In genomic region chr7:47724335-47724982, GRCh38 we compare ENCODE assay signal across 8 cellular contexts.
DNase-seq lines count a peak whose midpoint lies in the region; FAIRE-seq and TF ChIP-seq lines count a peak whose summit lies in the region.
"Had no signal": no experiment of that assay in that cellular context is flagged by ENCODE, and none has a peak within 500 bp of the region (broad histone marks: within the 10 kb centered on the region; RNA-seq: fewer than 3 reads in every experiment).

No MANE protein-coding gene starts in this region.

- CTCF ChIA-PET in endothelial cell of umbilical vein (lab: Charles Lee), result interaction anchor here (0.6 to 1.2 kb wide), 2 partner anchors 20 to 141 kb away, joined by 3 read pairs; no protein-coding TSS in a partner anchor

- H3K27me3 ChIP-seq in endothelial cell of umbilical vein (ENCODE audit: control insufficient read depth in 2 of 2, insufficient read depth in 2 of 2, low read length in 2 of 2), result peaks cover 0 to 2% of the 10 kb centered on the region in 2 experiments
- H3K27me3 ChIP-seq: gastroesophageal sphincter had no signal

- H3K36me3 ChIP-seq in endothelial cell of umbilical vein (ENCODE audit: control insufficient read depth in 2 of 2, extremely low read depth in 1 of 2, insufficient read depth in 2 of 2, low read length in 2 of 2), result no peaks in the 10 kb centered on the region
- H3K36me3 ChIP-seq: gastroesophageal sphincter had no signal

- no peak for FAIRE-seq in endothelial cell of umbilical vein (lab: Jason Lieb, UNC)

- peak; percentile 86 for DNase-seq in H4 (ENCODE audit: low spot score)
- DNase-seq in NCI-H226, result peak; percentile 51
- peak; percentile 74 for DNase-seq in endothelial cell of umbilical vein (ENCODE audit: low read depth, low spot score)
- peak; percentile 60 for DNase-seq in retinal pigment epithelial cell (ENCODE audit: low read depth)
- no peak for DNase-seq in GM13977 (ENCODE audit: low spot score)
- DNase-seq in NCI-H1930 (lab: John Stamatoyannopoulos, UW), result no peak
- DNase-seq in HUDEP-2 (lab: John Stamatoyannopoulos, UW; ENCODE audit: unreplicated experiment in 76 of 76), result no peak

- no peak overlapping the region for H3K9ac ChIP-seq in endothelial cell of umbilical vein (replicated peaks; ENCODE audit: extremely low read depth, insufficient read depth, low read length)

- H3K4me2 ChIP-seq in endothelial cell of umbilical vein (ENCODE audit: insufficient read depth, low read length), result no peak overlapping the region

- POLR2A ChIA-PET in endothelial cell of umbilical vein (lab: Charles Lee), result no interaction called here

- H4K20me1 ChIP-seq in endothelial cell of umbilical vein (replicated peaks; ENCODE audit: control insufficient read depth, extremely low read depth, insufficient read depth, low read length), result no peaks in the 10 kb centered on the region

- no peak overlapping the region for H2AFZ ChIP-seq in endothelial cell of umbilical vein (ENCODE audit: low read depth, low read length)

- intact Hi-C loops in endothelial cell of umbilical vein (cut with micrococcal nuclease), result no loop called here

- H3K4me3 ChIP-seq in endothelial cell of umbilical vein (replicated peaks in 1 of 3; ENCODE audit: insufficient read depth in 1 of 3, low read depth in 1 of 3, low read length in 3 of 3), result no peak overlapping the region
- no peak overlapping the region for H3K4me3 ChIP-seq in retinal pigment epithelial cell (ENCODE audit: low read length)
- H3K4me3 ChIP-seq: gastroesophageal sphincter had no signal

- TF ChIP-seq CTCF in endothelial cell of umbilical vein (IDR thresholded peaks at IDR 0.05; ENCODE audit: extremely low read depth in 1 of 2, insufficient read depth in 1 of 2, low read depth in 1 of 2, low read length in 2 of 2) (no peak), retinal pigment epithelial cell (conservative IDR thresholded peaks at IDR 0.05; ENCODE audit: low read depth, low read length) (no peak), GM13977 (IDR thresholded peaks at IDR 0.05; ENCODE audit: extremely low read depth, insufficient read depth, missing control alignments) (no peak)

- no peak for TF ChIP-seq POLR2A in endothelial cell of umbilical vein (IDR thresholded peaks at IDR 0.05; ENCODE audit: low read depth, low read length)

- H3K4me1 ChIP-seq in endothelial cell of umbilical vein (ENCODE audit: control insufficient read depth, extremely low read depth, insufficient read depth, low read length), result peaks cover 9% of the 10 kb centered on the region

- in situ Hi-C loops in GM13977 (cut with MboI; ENCODE audit: low pct_unique_long_range_greater_than_20kb, low sequenced_read_pairs, unreplicated experiment), result no loop called here

- no peak overlapping the region for H3K27ac ChIP-seq in endothelial cell of umbilical vein (ENCODE audit: insufficient read depth, low read depth, low read length)
- H3K27ac ChIP-seq: gastroesophageal sphincter had no signal

- H3K9me3 ChIP-seq in endothelial cell of umbilical vein (replicated peaks; ENCODE audit: control insufficient read depth, insufficient read depth, low read length), result no peaks in the 10 kb centered on the region
- H3K9me3 ChIP-seq: gastroesophageal sphincter had no signal

- no TSS peak for BruUV-seq in endothelial cell of umbilical vein (replicated peaks; lab: Mats Ljungman, UMichigan)

- dilution Hi-C loops in endothelial cell of umbilical vein (cut with MboI; ENCODE audit: extremely low pct_ligation_motif_present, low sequenced_read_pairs), result no loop called here

- no peaks in the 10 kb centered on the region for H3K9me1 ChIP-seq in endothelial cell of umbilical vein (replicated peaks; ENCODE audit: control insufficient read depth, extremely low read depth, insufficient read depth, low read length)

- no peaks in the 10 kb centered on the region for H3K79me2 ChIP-seq in endothelial cell of umbilical vein (ENCODE audit: control insufficient read depth, insufficient read depth, low read length)

TF ChIP-seq in endothelial cell of umbilical vein, 7 proteins besides CTCF, POLR2A, EP300 and RAD21:
- TF ChIP-seq MYC (IDR thresholded peaks at IDR 0.05; ENCODE audit: low read depth, low read length) (no peak), FOS (IDR thresholded peaks at IDR 0.05; ENCODE audit: borderline replicate concordance, insufficient read depth, low read length) (peak; percentile 7), GATA2 (IDR thresholded peaks at IDR 0.05; ENCODE audit: insufficient read depth, insufficient read length, low read depth, low read length) (no peak), JUN (IDR thresholded peaks at IDR 0.05; ENCODE audit: borderline replicate concordance, insufficient read depth, insufficient read length, low read depth) (no peak)
TF ChIP-seq in endothelial cell of umbilical vein: peak in this region for 1.

Comparison
In these comparisons a context has a peak if more than half of its experiments do, and no peak if none do; other contexts are left out.
1. DNase-seq: peak in H4 (single experiment), NCI-H226 (single experiment), endothelial cell of umbilical vein (single experiment) and retinal pigment epithelial cell (single experiment); none in GM13977 (single experiment), NCI-H1930 (0 of 2) and HUDEP-2 (0 of 76).